Comparison of ENCODE assay signal across 35 cellular contexts in the genomic region with DNA sequence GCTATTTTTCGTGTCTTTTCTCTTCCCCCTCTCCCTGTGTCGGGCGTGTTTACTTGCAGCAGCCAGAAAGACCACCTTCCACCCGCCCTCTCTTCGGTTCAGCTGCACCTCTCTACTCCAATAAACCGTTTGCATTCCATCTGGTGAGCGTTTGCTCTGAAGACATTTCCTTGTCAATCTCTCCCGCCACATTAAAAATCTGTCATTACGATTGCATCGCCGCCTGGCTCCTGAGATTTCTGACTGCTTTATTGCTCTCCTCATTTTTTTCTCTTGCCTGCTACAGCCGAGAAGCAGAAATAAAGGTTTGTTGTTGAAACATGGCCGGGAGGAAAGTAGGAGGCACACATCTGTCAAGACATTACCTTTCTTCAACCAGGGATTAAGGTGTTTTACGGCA.
DNase-seq lines count a peak whose midpoint lies in the region; ATAC-seq, FAIRE-seq and TF ChIP-seq lines count a peak whose summit lies in the region.
"Had no signal": no experiment of that assay in that cellular context is flagged by ENCODE, and none has a peak within 500 bp of the region (broad histone marks: within the 10 kb centered on the region; RNA-seq: fewer than 3 reads in every experiment).

No MANE protein-coding gene starts in this region.

- no peaks in the 10 kb centered on the region for H3K9me3 Mint-ChIP-seq in activated CD4-positive, alpha-beta T cell treated with anti-CD3 and anti-CD28 coated beads for 36 hours (ENCODE audit: low read depth)
- H3K9me3 Mint-ChIP-seq in CD4-positive, CD25-positive, alpha-beta regulatory T cell, result peaks cover 0 to 2% (median 0%) of the 10 kb centered on the region in 7 donors
- H3K9me3 Mint-ChIP-seq in T-cell, result no peaks in the 10 kb centered on the region

- peak overlapping the region; percentile 56 for H3K4me3 Mint-ChIP-seq in activated CD4-positive, alpha-beta T cell treated with anti-CD3 and anti-CD28 coated beads for 36 hours
- H3K4me3 Mint-ChIP-seq in CD4-positive, CD25-positive, alpha-beta regulatory T cell, result peak overlapping the region in 1 of 4 donors; percentile 18
- H3K4me3 Mint-ChIP-seq in T-cell, result peak overlapping the region in 2 of 3 donors; percentile 54 to 80

- H3K4me2 ChIP-seq in H1 (ENCODE audit: insufficient read depth in 1 of 2, low read depth in 2 of 2, low read length in 2 of 2) (no peak overlapping the region), smooth muscle cell (no peak overlapping the region)
- H3K4me2 ChIP-seq: BLaER1 treated with 17β-estradiol and CSF1 and Interleukin-3, amounts not matched to agents 10 nM and 100 nM had no signal

- no peak overlapping the region for H3K23ac ChIP-seq in H1 (ENCODE audit: insufficient read length)

- no peak for TF ChIP-seq POLR2A in H1 (IDR thresholded peaks at IDR 0.05; ENCODE audit: control extremely low read depth in 1 of 2, low read depth in 2 of 2, low read length in 2 of 2)

- intact Hi-C loops in activated CD4-positive, alpha-beta T cell treated with anti-CD3 and anti-CD28 coated beads for 36 hours (cut with DNase I, micrococcal nuclease), result loop anchor here in 1 of 2 experiments (10.0 kb wide), 1 partner anchor 1902 kb away; the partner anchor contains the start of gene EVL
- intact Hi-C loops in lower lobe of right lung (cut with DNase I), result no loop called here

- no peak overlapping the region for H3K14ac ChIP-seq in H1 (ENCODE audit: insufficient read length)

- no peak for DNase-seq in activated CD4-positive, alpha-beta T cell treated with anti-CD3 and anti-CD28 coated beads for 36 hours
- DNase-seq in activated CD4-positive, alpha-beta T cell treated with anti-CD3 and anti-CD28 coated beads for 48 hours, result no peak
- no peak for DNase-seq in CD4-positive, CD25-positive, alpha-beta regulatory T cell
- no peak for DNase-seq in T-cell
- DNase-seq in H1 (ENCODE audit: low read depth in 1 of 2, low spot score in 2 of 2), result no peak
- DNase-seq in lower lobe of right lung, result no peak
- no peak for DNase-seq in smooth muscle cell (lab: John Stamatoyannopoulos, UW; ENCODE audit: unreplicated experiment)
- DNase-seq: activated gamma-delta T cell; Calu3; DMS79 treated with DMSO at 0.1 percent for 48 hours; esophagus squamous epithelium; foreskin keratinocyte; GF-D8; heart left ventricle; Karpas-422; left ventricle myocardium superior; NCI-H1417; NCI-H2029; NCI-H69; SHP77 treated with DMSO at 0.1 percent for 48 hours; stimulated activated CD4-positive, alpha-beta T cell treated with anti-CD3 and anti-CD28 coated beads, Interleukin-4, amount 100 ng/mL, for 4 hours; T1000 had no signal

- H3K4ac ChIP-seq in H1 (replicated peaks; ENCODE audit: insufficient read length, low read depth, low read length), result no peak overlapping the region

- no peak overlapping the region for H4K5ac ChIP-seq in H1 (ENCODE audit: insufficient read length, low read depth, low read length)

- H3K79me2 ChIP-seq in H1 (ENCODE audit: control insufficient read depth in 1 of 2, insufficient read depth in 2 of 2, low read length in 2 of 2) (no peaks in the 10 kb centered on the region), smooth muscle cell (ENCODE audit: low read depth) (no peaks in the 10 kb centered on the region)

- no peaks in the 10 kb centered on the region for H3K9me3 ChIP-seq in CD4-positive, CD25-positive, alpha-beta regulatory T cell (ENCODE audit: control insufficient read depth in 2 of 2, low read length in 2 of 2)
- H3K9me3 ChIP-seq in H1 (ENCODE audit: insufficient read depth in 2 of 2, low read depth in 1 of 2, low read length in 1 of 2) (no peaks in the 10 kb centered on the region), lower lobe of right lung (no peaks in the 10 kb centered on the region), smooth muscle cell (replicated peaks; ENCODE audit: low read depth) (no peaks in the 10 kb centered on the region)
- H3K9me3 ChIP-seq: breast epithelium, esophagus squamous epithelium, HAP-1, heart left ventricle, neutrophil, suprapubic skin had no signal

- H3K4me3 ChIP-seq in CD4-positive, CD25-positive, alpha-beta regulatory T cell (ENCODE audit: low read depth, low read length), result no peak overlapping the region
- H3K4me3 ChIP-seq in H1 (ENCODE audit: extremely low read depth in 1 of 4, insufficient read depth in 2 of 4, low read depth in 3 of 4, low read length in 4 of 4), result no peak overlapping the region
- H3K4me3 ChIP-seq in lower lobe of right lung, result no peak overlapping the region
- H3K4me3 ChIP-seq in smooth muscle cell, result no peak overlapping the region
- H3K4me3 ChIP-seq: BLaER1 treated with 17β-estradiol and CSF1 and Interleukin-3, amounts not matched to agents 10 nM and 100 nM; breast epithelium; esophagus squamous epithelium; HAP-1; heart left ventricle; suprapubic skin had no signal

- no peaks in the 10 kb centered on the region for H3K27me3 ChIP-seq in CD4-positive, CD25-positive, alpha-beta regulatory T cell (ENCODE audit: control insufficient read depth, insufficient read depth, low read length)
- no peaks in the 10 kb centered on the region for H3K27me3 ChIP-seq in H1 (replicated peaks in 1 of 4; ENCODE audit: control insufficient read depth in 3 of 4, extremely low read depth in 1 of 4, insufficient read depth in 3 of 4, low read length in 3 of 4)
- peaks cover 6% of the 10 kb centered on the region for H3K27me3 ChIP-seq in lower lobe of right lung (ENCODE audit: low read depth)
- no peaks in the 10 kb centered on the region for H3K27me3 ChIP-seq in smooth muscle cell (ENCODE audit: low read depth)
- H3K27me3 ChIP-seq: breast epithelium, foreskin keratinocyte, neutrophil had no signal

- no peak for TF ChIP-seq RAD21 in H1 (IDR thresholded peaks at IDR 0.05 in 1 of 2, conservative IDR thresholded peaks at IDR 0.05 in 1 of 2; ENCODE audit: low read depth in 2 of 2, low read length in 2 of 2)

- peaks cover 11% of the 10 kb centered on the region for H3K36me3 Mint-ChIP-seq in activated CD4-positive, alpha-beta T cell treated with anti-CD3 and anti-CD28 coated beads for 36 hours (ENCODE audit: low read depth)
- H3K36me3 Mint-ChIP-seq in CD4-positive, CD25-positive, alpha-beta regulatory T cell, result no peaks in the 10 kb centered on the region
- no peaks in the 10 kb centered on the region for H3K36me3 Mint-ChIP-seq in T-cell

- TF ChIP-seq CTCF in H1 (IDR thresholded peaks at IDR 0.05; ENCODE audit: control extremely low read depth in 1 of 3, insufficient read depth in 1 of 3, low read depth in 1 of 3, low read length in 3 of 3), result no peak
- no peak for TF ChIP-seq CTCF in lower lobe of right lung (IDR thresholded peaks at IDR 0.05)
- no peak for TF ChIP-seq CTCF in smooth muscle cell (IDR thresholded peaks at IDR 0.05; ENCODE audit: borderline replicate concordance, insufficient read depth, poor library complexity, severe bottlenecking)

- POLR2A ChIA-PET in activated CD4-positive, alpha-beta T cell treated with anti-CD3 and anti-CD28 coated beads for 36 hours (lab: Charles Lee), result no interaction called here
- POLR2A ChIA-PET in T-cell (lab: Charles Lee), result interaction anchor here in 1 of 2 donors (0.6 kb wide), 1 partner anchor 9 kb away, joined by 3 read pairs; no protein-coding TSS in a partner anchor
- POLR2A ChIA-PET in H1 (lab: Charles Lee; ENCODE audit: partially characterized antibody), result no interaction called here

- H3K18ac ChIP-seq in H1 (ENCODE audit: extremely low read depth, low read length), result no peak overlapping the region

- H3F3A ChIP-seq in smooth muscle cell (ENCODE audit: low read depth), result no peaks in the 10 kb centered on the region

- peak overlapping the region; percentile 87 for H3K27ac Mint-ChIP-seq in activated CD4-positive, alpha-beta T cell treated with anti-CD3 and anti-CD28 coated beads for 36 hours
- peak overlapping the region; percentile 63 to 85 (median 79) for H3K27ac Mint-ChIP-seq in CD4-positive, CD25-positive, alpha-beta regulatory T cell
- peak overlapping the region; percentile 75 to 99 for H3K27ac Mint-ChIP-seq in T-cell
- H3K27ac Mint-ChIP-seq: progenitor cell of endocrine pancreas had no signal

- no peak overlapping the region for H3K27ac ChIP-seq in CD4-positive, CD25-positive, alpha-beta regulatory T cell (ENCODE audit: insufficient read depth, low read length, poor library complexity, severe bottlenecking)
- H3K27ac ChIP-seq in H1 (ENCODE audit: low read depth, low read length) (no peak overlapping the region), lower lobe of right lung (no peak overlapping the region), smooth muscle cell (ENCODE audit: low read depth) (no peak overlapping the region)
- H3K27ac ChIP-seq: 22Rv1; BLaER1 treated with 17β-estradiol and CSF1 and Interleukin-3, amounts not matched to agents 10 nM and 100 nM; breast epithelium; esophagus squamous epithelium; foreskin keratinocyte; heart left ventricle; neutrophil; suprapubic skin; VCaP had no signal

- no peaks in the 10 kb centered on the region for H3K79me1 ChIP-seq in H1 (ENCODE audit: low read depth, low read length)

- 85% methylated on average over 14 of the region's 14 CpGs; no CpG with 5 or more reads in 1 of the 2 experiments for WGBS in H1 (ENCODE audit: extremely low coverage in 1 of 2, insufficient coverage in 1 of 2, insufficient read length in 1 of 2, insufficient replicate concordance in 2 of 2, low coverage in 1 of 2, low lambda C conversion rate in 2 of 2, missing lambda C conversion rate in 1 of 2), 2 experiments
- 81% methylated on average over 14 of the region's 14 CpGs for WGBS in smooth muscle cell (ENCODE audit: low lambda C conversion rate)

- no peak overlapping the region for H2BK5ac ChIP-seq in H1 (ENCODE audit: low read depth, low read length)

- H2BK15ac ChIP-seq in H1 (ENCODE audit: low read length), result no peak overlapping the region

- H2AFZ ChIP-seq in H1 (ENCODE audit: low read length), result 0 out of 2 replicates have a peak overlapping the region, but pooled peaks have one; percentile 51
- no peak overlapping the region for H2AFZ ChIP-seq in smooth muscle cell (ENCODE audit: low read depth)

- no peak overlapping the region for H2AK5ac ChIP-seq in H1 (ENCODE audit: low read depth, low read length)

- H2BK12ac ChIP-seq in H1 (ENCODE audit: low read depth, low read length), result no peak overlapping the region

- FAIRE-seq in H1 (lab: Jason Lieb, UNC), result no peak
- FAIRE-seq: HepG2, keratinocyte had no signal

- H3K23me2 ChIP-seq in H1 (ENCODE audit: low read depth, low read length), result no peaks in the 10 kb centered on the region

- CTCF ChIA-PET in activated CD4-positive, alpha-beta T cell treated with anti-CD3 and anti-CD28 coated beads for 36 hours (lab: Charles Lee), result interaction anchor here (1.2 to 1.8 kb wide), 3 partner anchors 16 to 21 kb away, joined by 3 to 4 read pairs (median 3); no protein-coding TSS in a partner anchor
- CTCF ChIA-PET in T-cell (lab: Charles Lee) (interaction anchor here in 1 of 2 donors (1.1 kb wide), 1 partner anchor 61 kb away, joined by 6 read pairs; no protein-coding TSS in a partner anchor), H1 (lab: Charles Lee; ENCODE audit: partially characterized antibody) (interaction anchor here (0.5 to 2.2 kb wide), 4 partner anchors 11 to 529 kb away, joined by 3 to 9 read pairs (median 3); no protein-coding TSS in a partner anchor)

- H3K4me1 ChIP-seq in CD4-positive, CD25-positive, alpha-beta regulatory T cell (ENCODE audit: control insufficient read depth, insufficient read depth, low read length, poor library complexity, severe bottlenecking), result peaks cover 10% of the 10 kb centered on the region
- H3K4me1 ChIP-seq in H1 (replicated peaks in 1 of 4; ENCODE audit: control insufficient read depth in 3 of 4, insufficient read depth in 4 of 4, low read length in 3 of 4) (peaks cover 0 to 3% (median under 1%) of the 10 kb centered on the region in 4 experiments; a peak in 2 of 7 replicates), lower lobe of right lung (no peaks in the 10 kb centered on the region), smooth muscle cell (ENCODE audit: low read depth) (no peaks in the 10 kb centered on the region)
- H3K4me1 ChIP-seq: breast epithelium, HAP-1, heart left ventricle had no signal

- no peak for ATAC-seq in activated CD4-positive, alpha-beta T cell treated with anti-CD3 and anti-CD28 coated beads for 36 hours
- ATAC-seq in CD4-positive, CD25-positive, alpha-beta regulatory T cell (ENCODE audit: low read depth in 2 of 2), result no peak
- ATAC-seq in T-cell (replicated peaks in 1 of 4) (no peak), HG03520 (IDR thresholded peaks at IDR 0.05; ENCODE audit: unreplicated experiment) (no peak), lower lobe of right lung (no peak)
- ATAC-seq: heart left ventricle, HepG2, left ventricle myocardium superior, Panc1, sciatic nerve had no signal

- no peak for TF ChIP-seq EP300 in H1 (IDR thresholded peaks at IDR 0.05; ENCODE audit: borderline replicate concordance in 1 of 2, low read depth in 2 of 2, low read length in 2 of 2)

- peaks cover 73% of the 10 kb centered on the region for H3K4me1 Mint-ChIP-seq in activated CD4-positive, alpha-beta T cell treated with anti-CD3 and anti-CD28 coated beads for 36 hours
- peaks cover 8 to 58% (median 20%) of the 10 kb centered on the region in 4 donors for H3K4me1 Mint-ChIP-seq in CD4-positive, CD25-positive, alpha-beta regulatory T cell
- H3K4me1 Mint-ChIP-seq in T-cell, result peaks cover 66 to 85% (median 76%) of the 10 kb centered on the region in 3 donors

- no peaks in the 10 kb centered on the region for H3K27me3 Mint-ChIP-seq in activated CD4-positive, alpha-beta T cell treated with anti-CD3 and anti-CD28 coated beads for 36 hours
- H3K27me3 Mint-ChIP-seq in CD4-positive, CD25-positive, alpha-beta regulatory T cell, result no peaks in the 10 kb centered on the region
- no peaks in the 10 kb centered on the region for H3K27me3 Mint-ChIP-seq in T-cell

- H3K36me3 ChIP-seq in CD4-positive, CD25-positive, alpha-beta regulatory T cell (ENCODE audit: control insufficient read depth, insufficient read depth, low read length), result no peaks in the 10 kb centered on the region
- H3K36me3 ChIP-seq in H1 (ENCODE audit: control insufficient read depth in 2 of 4, insufficient read depth in 4 of 4, low read length in 3 of 4) (no peaks in the 10 kb centered on the region), lower lobe of right lung (no peaks in the 10 kb centered on the region), smooth muscle cell (ENCODE audit: low read depth) (no peaks in the 10 kb centered on the region)
- H3K36me3 ChIP-seq: BLaER1 treated with 17β-estradiol and CSF1 and Interleukin-3, amounts not matched to agents 10 nM and 100 nM; breast epithelium; esophagus squamous epithelium; HAP-1; heart left ventricle; neutrophil; suprapubic skin had no signal

- H4K8ac ChIP-seq in H1 (ENCODE audit: extremely low read depth, insufficient read depth, low read length), result no peak overlapping the region

- H3K56ac ChIP-seq in H1 (replicated peaks; ENCODE audit: insufficient read length, low read depth, low read length), result no peak overlapping the region

- no peaks in the 10 kb centered on the region for H4K20me1 ChIP-seq in H1 (replicated peaks in 1 of 2; ENCODE audit: control insufficient read depth in 1 of 2, insufficient read depth in 2 of 2, low read length in 2 of 2)
- H4K20me1 ChIP-seq in smooth muscle cell (ENCODE audit: low read depth), result no peaks in the 10 kb centered on the region
- H4K20me1 ChIP-seq: BLaER1 treated with 17β-estradiol and CSF1 and Interleukin-3, amounts not matched to agents 10 nM and 100 nM had no signal

- no peak overlapping the region for H2BK20ac ChIP-seq in H1 (ENCODE audit: low read length)

- H4K91ac ChIP-seq in H1 (replicated peaks; ENCODE audit: insufficient read length, low read length), result no peak overlapping the region

- no peak overlapping the region for H2BK120ac ChIP-seq in H1 (replicated peaks; ENCODE audit: low read depth, low read length)

- H3K9ac ChIP-seq in H1 (replicated peaks in 1 of 4; ENCODE audit: extremely low read depth in 1 of 4, low read depth in 3 of 4, low read length in 3 of 4) (no peak overlapping the region), smooth muscle cell (ENCODE audit: low read depth) (no peak overlapping the region)
- H3K9ac ChIP-seq: BLaER1 treated with 17β-estradiol and CSF1 and Interleukin-3, amounts not matched to agents 10 nM and 100 nM had no signal
